1 cellular context compared by ENCODE assay signal in genomic region chr7:37812231-37812630, GRCh38.
TF ChIP-seq lines count a peak whose summit lies in the region.

No MANE protein-coding gene starts in this region.

TF ChIP-seq in GM12878, 131 proteins besides CTCF, POLR2A, EP300 and RAD21 (continued from another document):
- TF ChIP-seq ATF2 (IDR thresholded peaks at IDR 0.05; ENCODE audit: low read length) (peak; percentile 54; the same call in 1 of the 2 replicates), TCF7 (IDR thresholded peaks at IDR 0.05; ENCODE audit: borderline replicate concordance) (peak; percentile 84), EED (IDR thresholded peaks at IDR 0.05; ENCODE audit: low read depth) (peak; percentile 52; the same call in 1 of the 2 replicates), MEF2B (IDR thresholded peaks at IDR 0.05; ENCODE audit: partially characterized antibody, poor library complexity, severe bottlenecking) (peak; percentile 73), ATF7 (IDR thresholded peaks at IDR 0.05; ENCODE audit: low read depth) (peak; percentile 43; the same call in 1 of the 2 replicates), IKZF2 (IDR thresholded peaks at IDR 0.05) (peak; percentile 67 to 79; a peak in 3 of 4 replicates), FOXM1 (IDR thresholded peaks at IDR 0.05; ENCODE audit: low read depth, low read length) (peak; percentile 50; the same call in 1 of the 2 replicates), CBFB (IDR thresholded peaks at IDR 0.05; ENCODE audit: low read depth) (peak; percentile 60; the same call in 1 of the 2 replicates), JUNB (IDR thresholded peaks at IDR 0.05) (peak; percentile 65)
